ENCODE assay signal across 8 cellular contexts in the genomic region with DNA sequence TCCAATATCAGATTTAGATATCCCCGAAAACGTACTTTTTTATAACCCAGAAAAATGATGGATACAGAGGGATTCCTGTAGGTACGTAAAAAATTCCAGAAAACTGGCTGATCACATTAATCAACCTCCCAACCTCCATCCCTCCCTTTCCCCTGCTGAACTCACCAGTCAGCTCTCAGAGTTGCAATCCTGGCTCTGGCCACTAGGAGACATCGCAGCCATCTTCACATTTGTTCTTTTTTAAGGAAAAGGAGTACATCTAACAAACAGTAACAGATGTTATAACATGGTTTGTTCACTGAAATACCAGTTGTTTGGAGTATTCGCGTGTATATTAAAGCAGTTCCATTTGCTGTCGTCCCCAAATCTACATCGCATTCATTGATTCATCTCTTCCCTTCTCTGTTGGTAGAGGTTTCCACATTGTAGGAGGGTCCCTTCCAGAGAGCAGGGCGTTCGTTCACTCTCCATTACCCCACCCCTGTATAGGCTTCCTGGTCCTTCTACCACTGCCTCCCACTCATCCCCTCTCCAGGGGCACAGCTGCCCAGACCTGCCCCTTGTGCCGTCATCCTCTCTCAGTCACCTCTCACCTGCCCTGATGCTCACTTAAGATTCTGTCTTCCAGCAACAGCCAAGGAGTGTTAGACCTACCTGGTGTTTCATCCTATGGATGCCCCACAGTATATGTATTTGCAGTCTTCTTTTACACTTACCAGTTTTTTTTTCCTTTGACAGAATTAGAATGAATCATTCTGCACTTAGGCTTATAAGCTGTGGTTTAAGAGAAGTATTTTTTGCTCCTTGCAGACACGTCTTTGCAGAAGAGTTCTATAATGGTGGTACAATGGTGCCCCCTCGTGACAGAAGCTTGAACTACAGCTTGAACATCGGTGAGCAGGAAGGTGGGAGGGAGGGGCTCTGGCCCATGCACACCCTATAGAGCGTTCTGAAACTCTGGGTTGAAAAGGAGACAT. TPM values are rescaled to one million over a fixed set of nuclear protein-coding genes. Genes with fewer than 3 reads are reported as not detected.
DNase-seq lines count a peak whose midpoint lies in the region; ATAC-seq and TF ChIP-seq lines count a peak whose summit lies in the region.

No MANE protein-coding gene starts in this region.

- peak; percentile 78 for ATAC-seq in GM18861 (IDR thresholded peaks at IDR 0.05; ENCODE audit: unreplicated experiment)
- ATAC-seq in HG03066 (IDR thresholded peaks at IDR 0.05; ENCODE audit: low read depth, unreplicated experiment) = peak; percentile 80

- peak; percentile 76 for TF ChIP-seq CTCF in choroid plexus epithelial cell (conservative IDR thresholded peaks at IDR 0.05; ENCODE audit: low read depth, low read length)

- no peak overlapping the region for H3K4me3 ChIP-seq in choroid plexus epithelial cell (ENCODE audit: low read depth, low read length)

- DNase-seq in AML-193 (lab: John Stamatoyannopoulos, UW) (peak; percentile 27 to 48), NCI-H2227 (lab: John Stamatoyannopoulos, UW; ENCODE audit: unreplicated experiment) (peak; percentile 88), choroid plexus epithelial cell (ENCODE audit: low read depth) (peak; percentile 82), lung microvascular endothelial cell (ENCODE audit: low read depth in 2 of 2) (peak; percentile 70 to 72)
- DNase-seq in activated CD4-positive, alpha-beta T cell treated with anti-CD3 and anti-CD28 coated beads for 24 hours (ENCODE audit: low read depth in 2 of 2) = peak; percentile 53 to 69
- peak; percentile 41 for DNase-seq in stimulated activated CD8-positive, alpha-beta memory T cell treated with anti-CD3 and anti-CD28 coated beads, Interleukin-15, amount 100 ng/mL, for 24 hours (ENCODE audit: low read depth)

RNA-seq across cellular contexts. Expression of gene RAB40AL, which starts 36.8 kb away (rescaled TPM):
- total RNA-seq in lung microvascular endothelial cell = under 0.01 and 0.20 TPM in 2 replicates

Comparison
In these comparisons a context has a peak if more than half of its experiments do, and no peak if none do; other contexts are left out.
1. DNase-seq: peak in every context shown above with its lines; median percentile 88 in NCI-H2227; 82 in choroid plexus epithelial cell; 71 in lung microvascular endothelial cell; 61 in activated CD4-positive, alpha-beta T cell treated with anti-CD3 and anti-CD28 coated beads for 24 hours; 41 in stimulated activated CD8-positive, alpha-beta memory T cell treated with anti-CD3 and anti-CD28 coated beads, Interleukin-15, amount 100 ng/mL, for 24 hours; 38 in AML-193.